In genomic region chr6:2354138-2354491, GRCh38 we compare ENCODE assay signal across 14 cellular contexts.
"Had no signal": no experiment of that assay in that cellular context is flagged by ENCODE, and none has a peak within 500 bp of the region (broad histone marks: within the 10 kb centered on the region; RNA-seq: fewer than 3 reads in every experiment).

No MANE protein-coding gene starts in this region.

- H3K36me3 ChIP-seq: gastrocnemius medialis, heart right ventricle, neural progenitor cell, upper lobe of left lung had no signal

- H3K4me3 ChIP-seq: gastrocnemius medialis, heart right ventricle, neural progenitor cell, psoas muscle, skin epidermis, upper lobe of left lung had no signal

- H3K4me3 Mint-ChIP-seq: activated CD4-positive, alpha-beta memory T cell treated with anti-CD3 and anti-CD28 coated beads for 36 hours; activated T-helper 17 cell treated with anti-CD3 and anti-CD28 coated beads, Interleukin-2, amount 50 U/mL, for 72 hours; central memory CD8-positive, alpha-beta T cell; immature natural killer cell; naive thymus-derived CD4-positive, alpha-beta T cell; neural progenitor cell; T-helper 2 cell treated with Interferon-gamma antibody and Interleukin-4, amounts not matched to agents 5 μg/mL and 100 μg/mL, for 36 hours; WTC11 had no signal

- H3K27ac Mint-ChIP-seq: activated CD4-positive, alpha-beta memory T cell treated with anti-CD3 and anti-CD28 coated beads for 36 hours; activated T-helper 17 cell treated with anti-CD3 and anti-CD28 coated beads, Interleukin-2, amount 50 U/mL, for 72 hours; immature natural killer cell; naive thymus-derived CD4-positive, alpha-beta T cell; neural progenitor cell; T-helper 2 cell treated with Interferon-gamma antibody and Interleukin-4, amounts not matched to agents 5 μg/mL and 100 μg/mL, for 36 hours; WTC11 had no signal

- H3K4me1 Mint-ChIP-seq: activated T-helper 17 cell treated with anti-CD3 and anti-CD28 coated beads, Interleukin-2, amount 50 U/mL, for 72 hours; central memory CD8-positive, alpha-beta T cell; immature natural killer cell; naive thymus-derived CD4-positive, alpha-beta T cell; neural progenitor cell had no signal

- H3K4me1 ChIP-seq: gastrocnemius medialis, psoas muscle had no signal

- H3K36me3 Mint-ChIP-seq: activated CD4-positive, alpha-beta memory T cell treated with anti-CD3 and anti-CD28 coated beads for 36 hours; immature natural killer cell; neural progenitor cell; WTC11 had no signal

- H3K27me3 ChIP-seq: gastrocnemius medialis, heart right ventricle, neural progenitor cell, upper lobe of left lung had no signal

- ATAC-seq: gastrocnemius medialis; stimulated activated naive CD8-positive, alpha-beta T cell treated with anti-CD3 and anti-CD28 coated beads, Interleukin-15, Interleukin-2, amounts not matched to agents 100 U/mL and 50 U/mL, for 24 hours had no signal

- H3K4me2 ChIP-seq: neural progenitor cell had no signal

- H3K9ac ChIP-seq: neural progenitor cell had no signal

- H3K27me3 Mint-ChIP-seq: activated CD4-positive, alpha-beta memory T cell treated with anti-CD3 and anti-CD28 coated beads for 36 hours; activated T-helper 17 cell treated with anti-CD3 and anti-CD28 coated beads, Interleukin-2, amount 50 U/mL, for 72 hours; central memory CD8-positive, alpha-beta T cell had no signal

- H3K27ac ChIP-seq: gastrocnemius medialis, heart right ventricle, neural progenitor cell, psoas muscle, skin epidermis, upper lobe of left lung had no signal

- H3K9me3 ChIP-seq: gastrocnemius medialis, heart right ventricle, psoas muscle, upper lobe of left lung had no signal

- H3K9me3 Mint-ChIP-seq: activated CD4-positive, alpha-beta memory T cell treated with anti-CD3 and anti-CD28 coated beads for 36 hours; activated T-helper 17 cell treated with anti-CD3 and anti-CD28 coated beads, Interleukin-2, amount 50 U/mL, for 72 hours; central memory CD8-positive, alpha-beta T cell; immature natural killer cell; neural progenitor cell; T-helper 2 cell treated with Interferon-gamma antibody and Interleukin-4, amounts not matched to agents 5 μg/mL and 100 μg/mL, for 36 hours; WTC11 had no signal
